In the genomic region with DNA sequence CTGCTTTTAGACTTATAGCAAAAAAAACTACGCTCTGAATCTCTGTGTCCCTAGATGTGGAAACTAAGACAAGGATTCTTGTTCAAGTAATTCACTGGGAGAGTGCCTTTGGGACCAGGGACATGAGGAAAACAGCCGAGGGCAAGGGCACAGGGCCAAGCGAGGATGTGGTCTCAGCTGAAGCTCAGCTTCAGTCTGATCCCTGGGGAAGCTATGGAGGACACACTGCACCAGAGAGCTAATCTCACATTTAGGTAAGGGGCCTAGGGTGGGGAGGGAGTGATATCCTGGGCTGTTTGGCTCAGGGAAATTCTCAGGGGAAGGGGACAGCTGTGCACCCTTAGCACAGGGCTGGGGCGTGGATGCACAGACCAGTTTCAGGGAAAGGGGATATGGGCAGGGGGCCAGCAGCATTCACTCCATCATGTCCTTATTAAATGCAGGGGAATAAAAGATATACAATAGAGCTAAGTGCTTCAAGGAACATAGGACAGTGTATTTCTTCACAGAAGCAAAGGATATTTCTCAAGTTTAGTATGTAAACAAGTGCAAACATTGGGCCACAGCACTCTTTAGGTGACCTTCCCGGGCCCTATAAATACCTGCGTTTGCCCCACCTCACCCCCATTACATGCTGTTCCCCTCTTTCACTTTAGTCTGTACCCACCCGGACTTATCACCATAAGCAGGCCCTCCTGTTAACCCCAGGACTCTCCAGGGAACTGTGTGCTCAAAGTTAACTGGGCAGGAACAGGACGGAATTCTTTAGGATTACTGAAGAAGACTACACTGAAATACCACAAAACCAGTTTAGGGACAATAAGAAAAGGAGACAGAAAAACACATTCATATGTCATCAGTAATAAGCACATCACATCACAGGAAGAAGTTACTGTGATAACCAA, we compare ENCODE assay signal across 20 cellular contexts. TPM values are rescaled to one million over a fixed set of nuclear protein-coding genes. Genes with fewer than 3 reads are reported as not detected.
DNase-seq lines count a peak whose midpoint lies in the region; FAIRE-seq and TF ChIP-seq lines count a peak whose summit lies in the region.
"Had no signal": no experiment of that assay in that cellular context is flagged by ENCODE, and none has a peak within 500 bp of the region (broad histone marks: within the 10 kb centered on the region; RNA-seq: fewer than 3 reads in every experiment).

No MANE protein-coding gene starts in this region.

- H3K36me3 ChIP-seq in BE2C (no peaks in the 10 kb centered on the region), H1 (ENCODE audit: control insufficient read depth in 2 of 4, insufficient read depth in 4 of 4, low read length in 3 of 4) (no peaks in the 10 kb centered on the region), HAP-1 (replicated peaks) (no peaks in the 10 kb centered on the region)

- H3K79me2 ChIP-seq in H1 (ENCODE audit: control insufficient read depth in 1 of 2, insufficient read depth in 2 of 2, low read length in 2 of 2), result no peaks in the 10 kb centered on the region

- POLR2A ChIA-PET in H1 (lab: Charles Lee; ENCODE audit: partially characterized antibody), result no interaction called here

- H3K27me3 ChIP-seq in BE2C, result no peaks in the 10 kb centered on the region
- H3K27me3 ChIP-seq in H1 (replicated peaks in 1 of 4; ENCODE audit: control insufficient read depth in 3 of 4, extremely low read depth in 1 of 4, insufficient read depth in 3 of 4, low read length in 3 of 4), result no peaks in the 10 kb centered on the region
- H3K27me3 ChIP-seq in HAP-1 (ENCODE audit: low read depth), result no peaks in the 10 kb centered on the region

- no peak overlapping the region for H2BK5ac ChIP-seq in H1 (ENCODE audit: low read depth, low read length)

- H3K4me1 ChIP-seq in BE2C (peaks cover 13% of the 10 kb centered on the region), H1 (replicated peaks in 1 of 4; ENCODE audit: control insufficient read depth in 3 of 4, insufficient read depth in 4 of 4, low read length in 3 of 4) (no peaks in the 10 kb centered on the region), HAP-1 (no peaks in the 10 kb centered on the region)

- no peak overlapping the region for H2AK5ac ChIP-seq in H1 (ENCODE audit: low read depth, low read length)

- H3K23me2 ChIP-seq in H1 (ENCODE audit: low read depth, low read length), result no peaks in the 10 kb centered on the region

- H4K91ac ChIP-seq in H1 (replicated peaks; ENCODE audit: insufficient read length, low read length), result no peak overlapping the region

- no peak overlapping the region for H3K27ac ChIP-seq in H1 (ENCODE audit: low read depth, low read length)

- no peaks in the 10 kb centered on the region for H3K36me3 Mint-ChIP-seq in nephron (ENCODE audit: low read depth)
- H3K36me3 Mint-ChIP-seq: CD4-positive, alpha-beta memory T cell; memory B cell; natural killer cell treated with Interleukin-12 subunit alpha and Interleukin-12 subunit beta and Interleukin-15 and Interleukin-18, amount 100 ng/mL, for 72 hours had no signal

- H3K56ac ChIP-seq in H1 (replicated peaks; ENCODE audit: insufficient read length, low read depth, low read length), result no peak overlapping the region

- no peak overlapping the region for H4K5ac ChIP-seq in H1 (ENCODE audit: insufficient read length, low read depth, low read length)

- no peak for TF ChIP-seq EP300 in H1 (IDR thresholded peaks at IDR 0.05; ENCODE audit: borderline replicate concordance in 1 of 2, low read depth in 2 of 2, low read length in 2 of 2)

- no peaks in the 10 kb centered on the region for H3K79me1 ChIP-seq in H1 (ENCODE audit: low read depth, low read length)

- no peak overlapping the region for H3K4me3 Mint-ChIP-seq in nephron
- H3K4me3 Mint-ChIP-seq: CD4-positive, alpha-beta memory T cell; central memory CD8-positive, alpha-beta T cell; memory B cell; natural killer cell treated with Interleukin-12 subunit alpha and Interleukin-12 subunit beta and Interleukin-15 and Interleukin-18, amount 100 ng/mL, for 72 hours; T-helper 1 cell treated with Interleukin-12 subunit alpha and Interleukin-12 subunit beta and Interleukin-4 antibody, amounts not matched to agents 30 μg/mL and 1 μg/mL, for 36 hours had no signal

- H3K18ac ChIP-seq in H1 (ENCODE audit: extremely low read depth, low read length), result no peak overlapping the region

- TF ChIP-seq CTCF in BE2C (IDR thresholded peaks at IDR 0.05; ENCODE audit: low read depth, low read length) (no peak), H1 (IDR thresholded peaks at IDR 0.05; ENCODE audit: control extremely low read depth in 1 of 3, insufficient read depth in 1 of 3, low read depth in 1 of 3, low read length in 3 of 3) (no peak), nephron (IDR thresholded peaks at IDR 0.05; ENCODE audit: unreplicated experiment in 3 of 3) (no peak)

- H3K4me3 ChIP-seq in BE2C (ENCODE audit: low read depth, low read length) (no peak overlapping the region), H1 (ENCODE audit: extremely low read depth in 1 of 4, insufficient read depth in 2 of 4, low read depth in 3 of 4, low read length in 4 of 4) (no peak overlapping the region), HAP-1 (no peak overlapping the region)

- no peak for TF ChIP-seq RAD21 in H1 (IDR thresholded peaks at IDR 0.05 in 1 of 2, conservative IDR thresholded peaks at IDR 0.05 in 1 of 2; ENCODE audit: low read depth in 2 of 2, low read length in 2 of 2)

- no peak for FAIRE-seq in H1 (lab: Jason Lieb, UNC)

- DNase-seq in BE2C (peak; percentile 80), NCI-H1092 treated with DMSO at 0.1 percent for 48 hours (lab: John Stamatoyannopoulos, UW) (peak; percentile 37), H1 (ENCODE audit: low read depth in 1 of 2, low spot score in 2 of 2) (no peak), DMS153 treated with DMSO at 0.1 percent for 48 hours (lab: John Stamatoyannopoulos, UW; ENCODE audit: unreplicated experiment) (no peak), NCI-H2227 (lab: John Stamatoyannopoulos, UW; ENCODE audit: unreplicated experiment) (no peak), HAP-1 (ENCODE audit: low spot score in 2 of 2) (no peak)
- no peak for DNase-seq in stimulated activated CD4-positive, alpha-beta T cell treated with anti-CD3 and anti-CD28 coated beads, Interleukin-4, amount 100 ng/mL, for 1 hour
- DNase-seq: amygdala; CD4-positive, alpha-beta memory T cell; effector CD4-positive, alpha-beta T cell; hippocampal formation; KG1; kidney; NCI-H1105; stimulated activated naive CD4-positive, alpha-beta T cell had no signal

- H2BK20ac ChIP-seq in H1 (ENCODE audit: low read length), result no peak overlapping the region

- peak overlapping the region; percentile 76; the same call in 1 of the 2 replicates for H2AFZ ChIP-seq in H1 (ENCODE audit: low read length)

- H3K27me3 Mint-ChIP-seq in nephron (ENCODE audit: low read depth), result peaks cover 6% of the 10 kb centered on the region
- H3K27me3 Mint-ChIP-seq: central memory CD8-positive, alpha-beta T cell; natural killer cell treated with Interleukin-12 subunit alpha and Interleukin-12 subunit beta and Interleukin-15 and Interleukin-18, amount 100 ng/mL, for 72 hours had no signal

- H4K20me1 ChIP-seq in H1 (replicated peaks in 1 of 2; ENCODE audit: control insufficient read depth in 1 of 2, insufficient read depth in 2 of 2, low read length in 2 of 2), result no peaks in the 10 kb centered on the region

- no peaks in the 10 kb centered on the region for H3K9me3 ChIP-seq in BE2C
- no peaks in the 10 kb centered on the region for H3K9me3 ChIP-seq in H1 (ENCODE audit: insufficient read depth in 2 of 2, low read depth in 1 of 2, low read length in 1 of 2)
- H3K9me3 ChIP-seq in HAP-1, result no peaks in the 10 kb centered on the region

- no peaks in the 10 kb centered on the region for H3K9me3 Mint-ChIP-seq in nephron
- H3K9me3 Mint-ChIP-seq: central memory CD8-positive, alpha-beta T cell; memory B cell; natural killer cell treated with Interleukin-12 subunit alpha and Interleukin-12 subunit beta and Interleukin-15 and Interleukin-18, amount 100 ng/mL, for 72 hours; T-helper 1 cell treated with Interleukin-12 subunit alpha and Interleukin-12 subunit beta and Interleukin-4 antibody, amounts not matched to agents 30 μg/mL and 1 μg/mL, for 36 hours had no signal

- no peak for TF ChIP-seq POLR2A in H1 (IDR thresholded peaks at IDR 0.05; ENCODE audit: control extremely low read depth in 1 of 2, low read depth in 2 of 2, low read length in 2 of 2)

- no peak overlapping the region for H3K9ac ChIP-seq in H1 (replicated peaks in 1 of 4; ENCODE audit: extremely low read depth in 1 of 4, low read depth in 3 of 4, low read length in 3 of 4)

- H3K27ac Mint-ChIP-seq in nephron, result peak overlapping the region; percentile 22 to 71 (median 25)
- H3K27ac Mint-ChIP-seq: CD4-positive, alpha-beta memory T cell; memory B cell; natural killer cell treated with Interleukin-12 subunit alpha and Interleukin-12 subunit beta and Interleukin-15 and Interleukin-18, amount 100 ng/mL, for 72 hours; T-helper 1 cell treated with Interleukin-12 subunit alpha and Interleukin-12 subunit beta and Interleukin-4 antibody, amounts not matched to agents 30 μg/mL and 1 μg/mL, for 36 hours had no signal

- H3K14ac ChIP-seq in H1 (ENCODE audit: insufficient read length), result no peak overlapping the region

- 87% methylated on average over 8 of the region's 8 CpGs; no CpG with 5 or more reads in 1 of the 2 experiments for WGBS in H1 (ENCODE audit: extremely low coverage in 1 of 2, insufficient coverage in 1 of 2, insufficient read length in 1 of 2, insufficient replicate concordance in 2 of 2, low coverage in 1 of 2, low lambda C conversion rate in 2 of 2, missing lambda C conversion rate in 1 of 2), 2 experiments

- H3K4ac ChIP-seq in H1 (replicated peaks; ENCODE audit: insufficient read length, low read depth, low read length), result no peak overlapping the region

- no peak overlapping the region for H4K8ac ChIP-seq in H1 (ENCODE audit: extremely low read depth, insufficient read depth, low read length)

- H3K4me1 Mint-ChIP-seq in nephron, result peaks cover 14% of the 10 kb centered on the region
- H3K4me1 Mint-ChIP-seq: CD4-positive, alpha-beta memory T cell; central memory CD8-positive, alpha-beta T cell; memory B cell had no signal

- H2BK120ac ChIP-seq in H1 (replicated peaks; ENCODE audit: low read depth, low read length), result no peak overlapping the region

- H3K23ac ChIP-seq in H1 (ENCODE audit: insufficient read length), result no peak overlapping the region

- H2BK15ac ChIP-seq in H1 (ENCODE audit: low read length), result no peak overlapping the region

- H2BK12ac ChIP-seq in H1 (ENCODE audit: low read depth, low read length), result no peak overlapping the region

- CTCF ChIA-PET in H1 (lab: Charles Lee; ENCODE audit: partially characterized antibody), result interaction anchor here (0.7 to 4.5 kb wide), 5 partner anchors 21 to 134 kb away, joined by 3 to 26 read pairs (median 3); no protein-coding TSS in a partner anchor

- in situ Hi-C loops in HAP-1 (cut with MboI; ENCODE audit: low sequenced_read_pairs), result no loop called here

- H3K4me2 ChIP-seq in H1 (ENCODE audit: insufficient read depth in 1 of 2, low read depth in 2 of 2, low read length in 2 of 2), result no peak overlapping the region

RNA-seq across cellular contexts. Expression of a gene that starts 45.7 kb away (rescaled TPM):
- polyA plus RNA-seq in BE2C (2012; ENCODE audit: insufficient read depth, insufficient read length, low read depth), result 0.15 TPM
- 0.88 and 1.3 TPM in 2 replicates for total RNA-seq in H1 (2021; fragmentation: NEBNext Ultra II Directional; extraction: Animal tissue kit (Norgen Biotek cat#: 25700))
- 0.08 and 0.18 TPM in 2 replicates for polyA plus RNA-seq in H1 (2011; rRNA removed)
- polyA plus RNA-seq in H1 (2011; cell fraction: cytosol; rRNA removed), result 0.31 TPM
- polyA plus RNA-seq in H1 (2011; cell fraction: nucleus; rRNA removed), result 0.13 TPM
- polyA plus RNA-seq in H1 (2012, experiment 1 of 2), result 0.25 to 0.70 TPM (median 0.36 TPM) in 4 replicates
- 0.07 TPM for polyA plus RNA-seq in H1 (2012, experiment 2 of 2)
- polyA plus RNA-seq in H1 (2013, experiment 1 of 2), result 0.45 TPM
- 0.61 TPM for polyA plus RNA-seq in H1 (2013, experiment 2 of 2)
- 0.25 and 0.68 TPM in 2 replicates for polyA minus RNA-seq in H1 (2011; rRNA and poly(A)+ RNA removed)
- polyA minus RNA-seq in H1 (2011; cell fraction: cytosol; rRNA and poly(A)+ RNA removed), result not detected
- 1.8 TPM for polyA minus RNA-seq in H1 (2011; cell fraction: nucleus; rRNA and poly(A)+ RNA removed)

Comparison
In these comparisons a context has a peak if more than half of its experiments do, and no peak if none do; other contexts are left out.
1. DNase-seq: peak in BE2C (single experiment) and NCI-H1092 treated with DMSO at 0.1 percent for 48 hours (single experiment); none in H1 (0 of 2), stimulated activated CD4-positive, alpha-beta T cell treated with anti-CD3 and anti-CD28 coated beads, Interleukin-4, amount 100 ng/mL, for 1 hour (single experiment), DMS153 treated with DMSO at 0.1 percent for 48 hours (single experiment), NCI-H2227 (single experiment) and HAP-1 (0 of 2).